ENCODE assay signal across 1 cellular context in the genomic region with DNA sequence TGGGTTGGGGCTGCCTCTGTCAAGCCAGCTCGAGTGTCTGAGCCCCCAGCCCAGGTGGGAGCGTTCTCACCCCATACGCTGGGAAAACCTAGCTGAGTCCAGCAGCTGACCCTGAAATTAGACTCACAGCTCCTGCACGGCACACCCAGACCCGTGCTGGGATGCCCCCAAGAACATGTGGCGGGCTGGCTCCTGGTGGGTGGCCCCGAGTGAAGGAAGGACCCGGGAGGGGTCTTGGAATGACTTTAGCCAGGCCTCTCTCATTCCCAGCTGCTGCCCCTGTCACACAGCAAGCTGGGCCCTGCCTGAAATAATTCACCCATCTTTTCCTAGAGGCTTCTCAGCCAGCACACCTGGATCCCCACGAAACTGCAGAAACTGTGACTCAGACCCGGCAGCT.
TF ChIP-seq lines count a peak whose summit lies in the region.

No MANE protein-coding gene starts in this region.

TF ChIP-seq in HCT116, 20 proteins besides CTCF, POLR2A, EP300 and RAD21:
- TF ChIP-seq YY1 (IDR thresholded peaks at IDR 0.05; ENCODE audit: extremely low read depth, insufficient replicate concordance, low read depth, low read length) (no peak), ZFX (IDR thresholded peaks at IDR 0.05) (no peak), EGR1 (IDR thresholded peaks at IDR 0.05; ENCODE audit: low read depth) (no peak), EZH2 (IDR thresholded peaks at IDR 0.05) (no peak), TCF7L2 (IDR thresholded peaks at IDR 0.05; ENCODE audit: borderline replicate concordance, extremely low read depth, insufficient read depth, insufficient read length) (no peak), CEBPB (IDR thresholded peaks at IDR 0.05; ENCODE audit: low read depth) (no peak), POLR2AphosphoS5 (IDR thresholded peaks at IDR 0.05; ENCODE audit: low read depth, low read length) (no peak), ZNF274 (IDR thresholded peaks at IDR 0.05; ENCODE audit: low read depth, low read length) (no peak), CBX3 (IDR thresholded peaks at IDR 0.05; ENCODE audit: low read depth) (no peak), ELF1 (IDR thresholded peaks at IDR 0.05; ENCODE audit: borderline replicate concordance, low read depth) (no peak), SIN3A (IDR thresholded peaks at IDR 0.05; ENCODE audit: low read depth) (no peak), JUND (IDR thresholded peaks at IDR 0.05) (no peak), EZH2phosphoT487 (IDR thresholded peaks at IDR 0.05; ENCODE audit: borderline replicate concordance) (no peak), SRF (IDR thresholded peaks at IDR 0.05; ENCODE audit: low read depth) (no peak)
- TF ChIP-seq, protein P1, sequence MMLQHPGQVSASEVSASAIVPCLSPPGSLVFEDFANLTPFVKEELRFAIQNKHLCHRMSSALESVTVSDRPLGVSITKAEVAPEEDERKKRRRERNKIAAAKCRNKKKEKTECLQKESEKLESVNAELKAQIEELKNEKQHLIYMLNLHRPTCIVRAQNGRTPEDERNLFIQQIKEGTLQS (IDR thresholded peaks at IDR 0.05): no peak
- TF ChIP-seq, protein P2, sequence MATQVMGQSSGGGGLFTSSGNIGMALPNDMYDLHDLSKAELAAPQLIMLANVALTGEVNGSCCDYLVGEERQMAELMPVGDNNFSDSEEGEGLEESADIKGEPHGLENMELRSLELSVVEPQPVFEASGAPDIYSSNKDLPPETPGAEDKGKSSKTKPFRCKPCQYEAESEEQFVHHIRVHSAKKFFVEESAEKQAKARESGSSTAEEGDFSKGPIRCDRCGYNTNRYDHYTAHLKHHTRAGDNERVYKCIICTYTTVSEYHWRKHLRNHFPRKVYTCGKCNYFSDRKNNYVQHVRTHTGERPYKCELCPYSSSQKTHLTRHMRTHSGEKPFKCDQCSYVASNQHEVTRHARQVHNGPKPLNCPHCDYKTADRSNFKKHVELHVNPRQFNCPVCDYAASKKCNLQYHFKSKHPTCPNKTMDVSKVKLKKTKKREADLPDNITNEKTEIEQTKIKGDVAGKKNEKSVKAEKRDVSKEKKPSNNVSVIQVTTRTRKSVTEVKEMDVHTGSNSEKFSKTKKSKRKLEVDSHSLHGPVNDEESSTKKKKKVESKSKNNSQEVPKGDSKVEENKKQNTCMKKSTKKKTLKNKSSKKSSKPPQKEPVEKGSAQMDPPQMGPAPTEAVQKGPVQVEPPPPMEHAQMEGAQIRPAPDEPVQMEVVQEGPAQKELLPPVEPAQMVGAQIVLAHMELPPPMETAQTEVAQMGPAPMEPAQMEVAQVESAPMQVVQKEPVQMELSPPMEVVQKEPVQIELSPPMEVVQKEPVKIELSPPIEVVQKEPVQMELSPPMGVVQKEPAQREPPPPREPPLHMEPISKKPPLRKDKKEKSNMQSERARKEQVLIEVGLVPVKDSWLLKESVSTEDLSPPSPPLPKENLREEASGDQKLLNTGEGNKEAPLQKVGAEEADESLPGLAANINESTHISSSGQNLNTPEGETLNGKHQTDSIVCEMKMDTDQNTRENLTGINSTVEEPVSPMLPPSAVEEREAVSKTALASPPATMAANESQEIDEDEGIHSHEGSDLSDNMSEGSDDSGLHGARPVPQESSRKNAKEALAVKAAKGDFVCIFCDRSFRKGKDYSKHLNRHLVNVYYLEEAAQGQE (IDR thresholded peaks at IDR 0.05; ENCODE audit: low read depth): no peak
- TF ChIP-seq, protein P3, sequence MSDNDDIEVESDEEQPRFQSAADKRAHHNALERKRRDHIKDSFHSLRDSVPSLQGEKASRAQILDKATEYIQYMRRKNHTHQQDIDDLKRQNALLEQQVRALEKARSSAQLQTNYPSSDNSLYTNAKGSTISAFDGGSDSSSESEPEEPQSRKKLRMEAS (IDR thresholded peaks at IDR 0.05): no peak
